ENCODE assay signal across 27 cellular contexts in the genomic region with DNA sequence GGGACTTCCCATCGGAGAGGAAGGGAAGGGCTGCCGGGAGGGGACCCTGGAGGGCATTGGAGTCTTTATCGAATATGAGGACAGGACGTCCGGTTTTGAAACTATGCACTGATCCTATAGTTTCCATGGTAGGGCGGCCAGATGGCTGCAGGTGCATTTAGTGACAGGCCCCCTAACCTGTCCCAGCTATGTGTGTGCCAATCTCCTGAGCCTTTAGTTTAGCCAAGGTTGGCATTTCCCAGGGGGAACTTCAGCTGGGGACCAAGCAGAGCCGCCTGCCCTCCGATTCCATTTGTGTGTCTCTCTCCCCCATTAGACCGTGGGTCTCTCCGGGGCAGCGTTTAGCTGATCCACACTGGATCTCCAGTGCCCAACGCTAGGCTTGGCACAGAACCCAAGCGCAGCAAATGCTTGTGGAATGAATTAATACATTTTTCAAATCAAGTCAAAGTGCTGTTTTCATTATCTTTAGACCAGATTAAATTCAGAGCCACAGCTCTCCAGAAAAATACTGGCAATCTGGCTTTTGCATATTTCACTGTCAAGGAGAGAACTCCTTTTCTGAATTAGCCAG. TPM values are rescaled to one million over a fixed set of nuclear protein-coding genes. Genes with fewer than 3 reads are reported as not detected.
DNase-seq lines count a peak whose midpoint lies in the region; ATAC-seq, FAIRE-seq and TF ChIP-seq lines count a peak whose summit lies in the region.
"Had no signal": no experiment of that assay in that cellular context is flagged by ENCODE, and none has a peak within 500 bp of the region (broad histone marks: within the 10 kb centered on the region; RNA-seq: fewer than 3 reads in every experiment).

No MANE protein-coding gene starts in this region.

- H4K8ac ChIP-seq in mesendoderm (ENCODE audit: low read depth, low read length): no peak overlapping the region

- no peak overlapping the region for H2BK5ac ChIP-seq in mesendoderm (ENCODE audit: low read length)

- no peak overlapping the region for H3K23ac ChIP-seq in mesendoderm (ENCODE audit: low read length)

- no peak overlapping the region for H3K4me3 Mint-ChIP-seq in chondrocyte (ENCODE audit: unreplicated experiment)
- H3K4me3 Mint-ChIP-seq in Calu3 (ENCODE audit: low read depth, unreplicated experiment): no peak overlapping the region
- H3K4me3 Mint-ChIP-seq in progenitor cell of endocrine pancreas (ENCODE audit: low read depth): no peak overlapping the region
- H3K4me3 Mint-ChIP-seq: activated CD4-positive, alpha-beta T cell treated with anti-CD3 and anti-CD28 coated beads, Interleukin-2, amount 10 ng/mL, durations not matched to agents 7 days and 5 days; T-helper 1 cell treated with Interleukin-12 subunit alpha and Interleukin-12 subunit beta and Interleukin-4 antibody, amounts not matched to agents 30 μg/mL and 1 μg/mL, for 36 hours had no signal

- peak; percentile 7; the same call in 2 of the 3 replicates for ATAC-seq in HepG2

- H3K9ac ChIP-seq in HepG2 (ENCODE audit: insufficient read depth, low read depth, low read length) (no peak overlapping the region), subcutaneous abdominal adipose tissue (ENCODE audit: low read length in 5 of 5) (no peak overlapping the region), mesendoderm (ENCODE audit: low read length) (no peak overlapping the region)

- TF ChIP-seq EP300 in HepG2 (IDR thresholded peaks at IDR 0.05; ENCODE audit: low read depth in 2 of 2, low read length in 2 of 2): no peak
- no peak for TF ChIP-seq EP300 in HepG2 (CRISPR knock-in tag; IDR thresholded peaks at IDR 0.05; ENCODE audit: borderline replicate concordance)

- POLR2A ChIA-PET in HepG2 (lab: Yijun Ruan, JAX): interaction anchor here (2.6 kb wide), 1 partner anchor 10 kb away, joined by 25 read pairs; no protein-coding TSS in a partner anchor

- H3K4me2 ChIP-seq in HepG2 (ENCODE audit: low read depth, low read length): peak overlapping the region; percentile 62
- no peak overlapping the region for H3K4me2 ChIP-seq in mesendoderm (ENCODE audit: low read length)

- H3K79me1 ChIP-seq in mesendoderm (ENCODE audit: low read length): no peaks in the 10 kb centered on the region

- peaks cover 36% of the 10 kb centered on the region for H3K4me1 Mint-ChIP-seq in chondrocyte (ENCODE audit: low read depth)
- no peaks in the 10 kb centered on the region for H3K4me1 Mint-ChIP-seq in Calu3 (ENCODE audit: low read depth, unreplicated experiment)
- H3K4me1 Mint-ChIP-seq in progenitor cell of endocrine pancreas (ENCODE audit: low read depth): peaks cover 8% of the 10 kb centered on the region
- H3K4me1 Mint-ChIP-seq: activated CD4-positive, alpha-beta T cell treated with anti-CD3 and anti-CD28 coated beads, Interleukin-2, amount 10 ng/mL, durations not matched to agents 7 days and 5 days had no signal

- DNase-seq in AG10803 (ENCODE audit: low read depth): peak; percentile 63
- no peak for DNase-seq in chondrocyte (ENCODE audit: low spot score)
- no peak for DNase-seq in HepG2 (ENCODE audit: low spot score)
- DNase-seq in mesendoderm: no peak
- no peak for DNase-seq in Calu3
- no peak for DNase-seq in SK-N-DZ (ENCODE audit: low spot score)
- DNase-seq in progenitor cell of endocrine pancreas (ENCODE audit: low spot score, unreplicated experiment): no peak
- DNase-seq: ACHN; activated CD4-positive, alpha-beta T cell treated with anti-CD3 and anti-CD28 coated beads, Interleukin-2, amount 10 ng/mL, durations not matched to agents 7 days and 5 days; activated CD8-positive, alpha-beta memory T cell treated with anti-CD3 and anti-CD28 coated beads, Interleukin-2, amount 50 U/mL, for 4 hours; activated effector memory CD4-positive, alpha-beta T cell treated with Interleukin-2 at 50 U/mL for 16 hours; DMS 273 treated with DMSO at 0.1 percent for 48 hours; effector CD4-positive, alpha-beta T cell; GDM1; H7; NCI-H1417 treated with DMSO at 0.1 percent for 48 hours; SHP77 treated with DMSO at 0.1 percent for 48 hours; stimulated activated CD4-positive, alpha-beta T cell treated with anti-CD3 and anti-CD28 coated beads, Interleukin-15, amount 100 ng/mL, for 24 hours had no signal

- in situ Hi-C loops in HepG2 (cut with HindIII; ENCODE audit: extremely low pct_ligation_motif_present, low pct_unique_long_range_greater_than_20kb): no loop called here

- no peaks in the 10 kb centered on the region for H4K20me1 ChIP-seq in HepG2 (ENCODE audit: insufficient read depth, low read length)

- intact Hi-C loops in HepG2 (cut with micrococcal nuclease; ENCODE audit: unreplicated experiment): no loop called here
- intact Hi-C loops in Calu3 (cut with micrococcal nuclease; ENCODE audit: unreplicated experiment): no loop called here

- H3K36me3 ChIP-seq in HepG2 (replicated peaks in 1 of 2; ENCODE audit: control insufficient read depth in 1 of 2, insufficient read depth in 2 of 2, low read length in 2 of 2) (no peaks in the 10 kb centered on the region), subcutaneous abdominal adipose tissue (ENCODE audit: control insufficient read depth in 5 of 5, insufficient read depth in 5 of 5, low read length in 5 of 5) (no peaks in the 10 kb centered on the region), mesendoderm (ENCODE audit: control insufficient read depth, insufficient read depth, low read length) (no peaks in the 10 kb centered on the region)
- H3K36me3 ChIP-seq: adrenal gland, cardiac muscle cell had no signal

- H3K18ac ChIP-seq in mesendoderm (ENCODE audit: low read length): no peak overlapping the region

- no peak overlapping the region for H3K56ac ChIP-seq in mesendoderm (ENCODE audit: low read length)

- H3K27ac ChIP-seq in HepG2 (ENCODE audit: extremely low read length, insufficient read depth, low read length) (no peak overlapping the region), subcutaneous abdominal adipose tissue (ENCODE audit: low read depth, low read length) (peak overlapping the region; percentile 62), mesendoderm (ENCODE audit: low read depth, low read length) (no peak overlapping the region)
- H3K27ac ChIP-seq: C4-2B, cardiac muscle cell had no signal

- no TSS peak for BruUV-seq in HepG2 (replicated peaks; lab: Mats Ljungman, UMichigan)
- BruUV-seq in Calu3 (replicated peaks; lab: Mats Ljungman, UMichigan): no TSS peak

- H4K5ac ChIP-seq in mesendoderm (ENCODE audit: low read length): no peak overlapping the region

- no peaks in the 10 kb centered on the region for H3K9me3 ChIP-seq in HepG2 (ENCODE audit: low read length)
- H3K9me3 ChIP-seq in subcutaneous abdominal adipose tissue (ENCODE audit: control insufficient read depth in 5 of 5, low read length in 5 of 5): no peaks in the 10 kb centered on the region
- H3K9me3 ChIP-seq: adrenal gland had no signal

- no peaks in the 10 kb centered on the region for H3K27me3 Mint-ChIP-seq in chondrocyte (ENCODE audit: low read depth)
- H3K27me3 Mint-ChIP-seq in Calu3 (ENCODE audit: unreplicated experiment): peaks cover 40% of the 10 kb centered on the region
- peaks cover 25% of the 10 kb centered on the region for H3K27me3 Mint-ChIP-seq in progenitor cell of endocrine pancreas

- no peak for TF ChIP-seq POLR2A in HepG2 (IDR thresholded peaks at IDR 0.05; ENCODE audit: insufficient read depth in 1 of 2, low read depth in 2 of 2, low read length in 2 of 2)

- H3K9me3 Mint-ChIP-seq in chondrocyte (ENCODE audit: low read depth) (no peaks in the 10 kb centered on the region), Calu3 (ENCODE audit: low read depth, unreplicated experiment) (no peaks in the 10 kb centered on the region), progenitor cell of endocrine pancreas (ENCODE audit: low read depth) (no peaks in the 10 kb centered on the region)
- H3K9me3 Mint-ChIP-seq: activated CD4-positive, alpha-beta T cell treated with anti-CD3 and anti-CD28 coated beads, Interleukin-2, amount 10 ng/mL, durations not matched to agents 7 days and 5 days; T-helper 1 cell treated with Interleukin-12 subunit alpha and Interleukin-12 subunit beta and Interleukin-4 antibody, amounts not matched to agents 30 μg/mL and 1 μg/mL, for 36 hours; type B pancreatic cell had no signal

- H3K4ac ChIP-seq in mesendoderm (ENCODE audit: low read depth, low read length): no peak overlapping the region

- no peak overlapping the region for H2BK15ac ChIP-seq in mesendoderm (replicated peaks; ENCODE audit: low read depth)

- WGBS in HepG2 (ENCODE audit: low lambda C conversion rate): 15% methylated on average over 12 of the region's 13 CpGs
- WGBS in mesendoderm (ENCODE audit: extremely low coverage, insufficient coverage, low lambda C conversion rate): no CpG with 5 or more reads among the region's 13 CpGs

- H2AK5ac ChIP-seq in mesendoderm (ENCODE audit: low read length): no peak overlapping the region

- TF ChIP-seq RAD21 in HepG2 (CRISPR knock-in tag; IDR thresholded peaks at IDR 0.05): no peak

- CTCF ChIA-PET in HepG2 (lab: Yijun Ruan, JAX; ENCODE audit: low intra/inter-chr PET ratio, low total read pairs): no interaction called here
- CTCF ChIA-PET in Calu3 (lab: Charles Lee): no interaction called here

- H3K79me2 ChIP-seq in HepG2 (ENCODE audit: insufficient read depth, low read length) (no peaks in the 10 kb centered on the region), mesendoderm (ENCODE audit: control insufficient read depth, insufficient read depth, low read length) (no peaks in the 10 kb centered on the region)

- H3K4me3 ChIP-seq in AG10803 (ENCODE audit: low read length): no peak overlapping the region
- H3K4me3 ChIP-seq in HepG2 (replicated peaks in 1 of 3; ENCODE audit: insufficient read depth in 1 of 3, low read depth in 2 of 3, low read length in 3 of 3): no peak overlapping the region; a peak in 1 of 6 replicates
- peak overlapping the region in 3 of 5 donors; percentile 8 to 27 (median 13) for H3K4me3 ChIP-seq in subcutaneous abdominal adipose tissue (ENCODE audit: low read depth in 1 of 5, low read length in 5 of 5)
- H3K4me3 ChIP-seq in mesendoderm (ENCODE audit: low read length): no peak overlapping the region
- H3K4me3 ChIP-seq: adrenal gland, cardiac muscle cell had no signal

- H3K27me3 ChIP-seq in HepG2 (ENCODE audit: control insufficient read depth in 1 of 2, insufficient read depth in 2 of 2, low read length in 2 of 2) (peaks cover 0 to 11% of the 10 kb centered on the region in 2 experiments; a peak in 2 of 5 replicates), subcutaneous abdominal adipose tissue (ENCODE audit: control insufficient read depth in 5 of 5, insufficient read depth in 4 of 5, low read length in 5 of 5) (peaks cover 0 to 3% (median 0%) of the 10 kb centered on the region in 5 donors), mesendoderm (ENCODE audit: insufficient read depth, low read length, poor library complexity) (no peaks in the 10 kb centered on the region)

- no peak for FAIRE-seq in HepG2 (lab: Jason Lieb, UNC)

- H3K27ac Mint-ChIP-seq in chondrocyte (ENCODE audit: unreplicated experiment): peak overlapping the region; percentile 80
- no peak overlapping the region for H3K27ac Mint-ChIP-seq in Calu3 (ENCODE audit: unreplicated experiment)
- no peak overlapping the region for H3K27ac Mint-ChIP-seq in progenitor cell of endocrine pancreas
- H3K27ac Mint-ChIP-seq: activated CD4-positive, alpha-beta T cell treated with anti-CD3 and anti-CD28 coated beads, Interleukin-2, amount 10 ng/mL, durations not matched to agents 7 days and 5 days; T-helper 1 cell treated with Interleukin-12 subunit alpha and Interleukin-12 subunit beta and Interleukin-4 antibody, amounts not matched to agents 30 μg/mL and 1 μg/mL, for 36 hours; type B pancreatic cell had no signal

- TF ChIP-seq CTCF in AG10803 (conservative IDR thresholded peaks at IDR 0.05; ENCODE audit: low read length): no peak
- no peak for TF ChIP-seq CTCF in chondrocyte (IDR thresholded peaks at IDR 0.05)
- no peak for TF ChIP-seq CTCF in HepG2 (CRISPR knock-in tag; IDR thresholded peaks at IDR 0.05)
- no peak for TF ChIP-seq CTCF in Calu3 (IDR thresholded peaks at IDR 0.05; ENCODE audit: unreplicated experiment)
- TF ChIP-seq CTCF in progenitor cell of endocrine pancreas (IDR thresholded peaks at IDR 0.05; ENCODE audit: unreplicated experiment): no peak

- no peak overlapping the region for H2AFZ ChIP-seq in HepG2 (ENCODE audit: low read length)

- no peaks in the 10 kb centered on the region for H3K36me3 Mint-ChIP-seq in chondrocyte (ENCODE audit: low read depth)
- H3K36me3 Mint-ChIP-seq in Calu3 (ENCODE audit: insufficient read depth, unreplicated experiment): no peaks in the 10 kb centered on the region
- H3K36me3 Mint-ChIP-seq in progenitor cell of endocrine pancreas (ENCODE audit: insufficient read depth): no peaks in the 10 kb centered on the region
- H3K36me3 Mint-ChIP-seq: type B pancreatic cell had no signal

- H2BK120ac ChIP-seq in mesendoderm (ENCODE audit: low read depth, low read length): no peak overlapping the region

- peaks cover 29% of the 10 kb centered on the region for H3K4me1 ChIP-seq in HepG2 (ENCODE audit: insufficient read depth, low read length)
- H3K4me1 ChIP-seq in subcutaneous abdominal adipose tissue (ENCODE audit: control insufficient read depth in 5 of 5, insufficient read depth in 5 of 5, low read length in 5 of 5): peaks cover 19 to 51% (median 38%) of the 10 kb centered on the region in 5 donors
- no peaks in the 10 kb centered on the region for H3K4me1 ChIP-seq in mesendoderm (ENCODE audit: control insufficient read depth, low read depth, low read length)

RNA-seq across cellular contexts. Expression of a gene that starts 19.9 kb away (rescaled TPM):
- total RNA-seq in chondrocyte (0.25 TPM in 1 of 3 replicates, not detected in the others), HepG2 (2016; rRNA removed; fragmentation: Illumina TruSeq; extraction: Trizol) (not detected in 2 replicates), Calu3 (2022) (0.59 and 1.2 TPM in 2 replicates), progenitor cell of endocrine pancreas (not detected in 2 replicates)
- total RNA-seq in HepG2 (2016; cell fraction: cytosol; rRNA removed; fragmentation: Illumina TruSeq; extraction: Trizol; ENCODE audit: low read depth): not detected in 2 replicates
- total RNA-seq in HepG2 (2016; cell fraction: insoluble cytoplasmic fraction; rRNA removed; fragmentation: Illumina TruSeq; extraction: Trizol): not detected in 2 replicates
- not detected in 2 replicates for total RNA-seq in HepG2 (2016; cell fraction: membrane; rRNA removed; fragmentation: Illumina TruSeq; extraction: Trizol)
- total RNA-seq in HepG2 (2016; cell fraction: nucleus; rRNA removed; fragmentation: Illumina TruSeq; extraction: Trizol): not detected in 2 replicates
- not detected in 2 replicates for polyA plus RNA-seq in HepG2 (2011; rRNA removed)
- not detected in 2 replicates for polyA plus RNA-seq in HepG2 (2011; cell fraction: cytosol; rRNA removed)
- polyA plus RNA-seq in HepG2 (2011; cell fraction: nucleus; rRNA removed): not detected in 2 replicates
- not detected in 2 replicates for polyA plus RNA-seq in HepG2 (2012)
- not detected in 2 replicates for polyA plus RNA-seq in HepG2 (2016; cell fraction: cytosol; fragmentation: Illumina TruSeq; extraction: Trizol; ENCODE audit: low read depth)
- polyA plus RNA-seq in HepG2 (2016; cell fraction: insoluble cytoplasmic fraction; fragmentation: Illumina TruSeq; extraction: Trizol; ENCODE audit: low read depth): not detected in 2 replicates
- polyA plus RNA-seq in HepG2 (2016; cell fraction: membrane; fragmentation: Illumina TruSeq; extraction: Trizol; ENCODE audit: low read depth): not detected in 2 replicates
- polyA plus RNA-seq in HepG2 (2016; cell fraction: nucleus; fragmentation: Illumina TruSeq; extraction: Trizol; ENCODE audit: insufficient read depth, low read depth): not detected in 2 replicates
- 1.4 TPM in 1 of 2 replicates, not detected in the other for polyA minus RNA-seq in HepG2 (2011; rRNA and poly(A)+ RNA removed; ENCODE audit: low replicate concordance)
- polyA minus RNA-seq in HepG2 (2011; cell fraction: cytosol; rRNA and poly(A)+ RNA removed): not detected in 2 replicates
- not detected in 2 replicates for polyA minus RNA-seq in HepG2 (2011; cell fraction: nucleus; rRNA and poly(A)+ RNA removed)
- not detected for polyA plus RNA-seq in mesendoderm (2013, experiment 1 of 2)
- polyA plus RNA-seq in mesendoderm (2013, experiment 2 of 2): not detected
- not detected in 2 replicates for polyA plus RNA-seq in SK-N-DZ (2014; cell fraction: cytosol; rRNA removed)
- not detected in 2 replicates for polyA plus RNA-seq in SK-N-DZ (2014; cell fraction: nucleus; rRNA removed)
- total RNA-seq: activated CD4-positive, alpha-beta T cell treated with anti-CD3 and anti-CD28 coated beads, Interleukin-2, amount 10 ng/mL, durations not matched to agents 7 days and 5 days; adrenal gland; cardiac muscle cell; fibroblast of villous mesenchyme; H7; mononuclear cell; pulmonary artery endothelial cell had no signal
- polyA plus RNA-seq: cardiac muscle cell had no signal

RNA-seq across cellular contexts. Expression of a gene that starts 38.5 kb away (rescaled TPM):
- 0.51 to 1.7 TPM (median 0.99 TPM) in 3 replicates for total RNA-seq in chondrocyte
- 1.2 and 2.0 TPM in 2 replicates for total RNA-seq in HepG2 (2016; rRNA removed; fragmentation: Illumina TruSeq; extraction: Trizol)
- 0.88 and 1.1 TPM in 2 replicates for total RNA-seq in HepG2 (2016; cell fraction: cytosol; rRNA removed; fragmentation: Illumina TruSeq; extraction: Trizol; ENCODE audit: low read depth)
- total RNA-seq in HepG2 (2016; cell fraction: insoluble cytoplasmic fraction; rRNA removed; fragmentation: Illumina TruSeq; extraction: Trizol): 1.3 and 1.7 TPM in 2 replicates
- 0.77 and 1.5 TPM in 2 replicates for total RNA-seq in HepG2 (2016; cell fraction: membrane; rRNA removed; fragmentation: Illumina TruSeq; extraction: Trizol)
- total RNA-seq in HepG2 (2016; cell fraction: nucleus; rRNA removed; fragmentation: Illumina TruSeq; extraction: Trizol): 0.60 and 0.99 TPM in 2 replicates
- polyA plus RNA-seq in HepG2 (2011; rRNA removed): 3.0 and 3.6 TPM in 2 replicates
- 1.5 and 4.7 TPM in 2 replicates for polyA plus RNA-seq in HepG2 (2011; cell fraction: cytosol; rRNA removed)
- polyA plus RNA-seq in HepG2 (2011; cell fraction: nucleus; rRNA removed): 3.3 and 4.0 TPM in 2 replicates
- 1.8 and 2.3 TPM in 2 replicates for polyA plus RNA-seq in HepG2 (2012)
- 1.4 and 1.7 TPM in 2 replicates for polyA plus RNA-seq in HepG2 (2016; cell fraction: cytosol; fragmentation: Illumina TruSeq; extraction: Trizol; ENCODE audit: low read depth)
- 0.83 and 1.6 TPM in 2 replicates for polyA plus RNA-seq in HepG2 (2016; cell fraction: insoluble cytoplasmic fraction; fragmentation: Illumina TruSeq; extraction: Trizol; ENCODE audit: low read depth)
- polyA plus RNA-seq in HepG2 (2016; cell fraction: membrane; fragmentation: Illumina TruSeq; extraction: Trizol; ENCODE audit: low read depth): 0.92 and 1.7 TPM in 2 replicates
- 1.5 and 1.8 TPM in 2 replicates for polyA plus RNA-seq in HepG2 (2016; cell fraction: nucleus; fragmentation: Illumina TruSeq; extraction: Trizol; ENCODE audit: insufficient read depth, low read depth)
- 3.6 and 5.4 TPM in 2 replicates for polyA minus RNA-seq in HepG2 (2011; rRNA and poly(A)+ RNA removed; ENCODE audit: low replicate concordance)
- polyA minus RNA-seq in HepG2 (2011; cell fraction: cytosol; rRNA and poly(A)+ RNA removed): 0.69 and 0.70 TPM in 2 replicates
- 2.1 and 3.7 TPM in 2 replicates for polyA minus RNA-seq in HepG2 (2011; cell fraction: nucleus; rRNA and poly(A)+ RNA removed)
- polyA plus RNA-seq in mesendoderm (2013, experiment 1 of 2): 1.6 TPM
- polyA plus RNA-seq in mesendoderm (2013, experiment 2 of 2): 1.5 TPM
- 14.3 TPM in 2 replicates for total RNA-seq in Calu3 (2022)
- polyA plus RNA-seq in SK-N-DZ (2014; cell fraction: cytosol; rRNA removed): 0.33 and 0.61 TPM in 2 replicates
- 1.7 TPM in 1 of 2 replicates, not detected in the other for polyA plus RNA-seq in SK-N-DZ (2014; cell fraction: nucleus; rRNA removed)
- total RNA-seq in progenitor cell of endocrine pancreas: 13.3 and 13.5 TPM in 2 replicates
- total RNA-seq: mononuclear cell had no signal

RNA-seq across cellular contexts. Expression of a gene that starts 50.0 kb away (rescaled TPM):
- total RNA-seq in chondrocyte (0.35 to 0.80 TPM (median 0.51 TPM) in 3 replicates), HepG2 (2016; rRNA removed; fragmentation: Illumina TruSeq; extraction: Trizol) (9.4 and 28.2 TPM in 2 replicates), Calu3 (2022) (283 and 325 TPM in 2 replicates), progenitor cell of endocrine pancreas (172 and 183 TPM in 2 replicates)
- total RNA-seq in HepG2 (2016; cell fraction: cytosol; rRNA removed; fragmentation: Illumina TruSeq; extraction: Trizol; ENCODE audit: low read depth): 4.3 and 4.7 TPM in 2 replicates
- total RNA-seq in HepG2 (2016; cell fraction: insoluble cytoplasmic fraction; rRNA removed; fragmentation: Illumina TruSeq; extraction: Trizol): 9.9 and 28.5 TPM in 2 replicates
- 7.4 and 7.9 TPM in 2 replicates for total RNA-seq in HepG2 (2016; cell fraction: membrane; rRNA removed; fragmentation: Illumina TruSeq; extraction: Trizol)
- 24.8 and 28.9 TPM in 2 replicates for total RNA-seq in HepG2 (2016; cell fraction: nucleus; rRNA removed; fragmentation: Illumina TruSeq; extraction: Trizol)
- polyA plus RNA-seq in HepG2 (2011; rRNA removed): 35.7 and 47.4 TPM in 2 replicates
- 46.8 and 65.8 TPM in 2 replicates for polyA plus RNA-seq in HepG2 (2011; cell fraction: cytosol; rRNA removed)
- polyA plus RNA-seq in HepG2 (2011; cell fraction: nucleus; rRNA removed): 34.9 and 35.5 TPM in 2 replicates
- 16.0 and 29.2 TPM in 2 replicates for polyA plus RNA-seq in HepG2 (2012)
- polyA plus RNA-seq in HepG2 (2016; cell fraction: cytosol; fragmentation: Illumina TruSeq; extraction: Trizol; ENCODE audit: low read depth): 2.9 and 3.1 TPM in 2 replicates
- 8.7 and 9.9 TPM in 2 replicates for polyA plus RNA-seq in HepG2 (2016; cell fraction: insoluble cytoplasmic fraction; fragmentation: Illumina TruSeq; extraction: Trizol; ENCODE audit: low read depth)
- polyA plus RNA-seq in HepG2 (2016; cell fraction: membrane; fragmentation: Illumina TruSeq; extraction: Trizol; ENCODE audit: low read depth): 3.9 and 4.0 TPM in 2 replicates
- 34.6 and 39.8 TPM in 2 replicates for polyA plus RNA-seq in HepG2 (2016; cell fraction: nucleus; fragmentation: Illumina TruSeq; extraction: Trizol; ENCODE audit: insufficient read depth, low read depth)
- polyA minus RNA-seq in HepG2 (2011; rRNA and poly(A)+ RNA removed; ENCODE audit: low replicate concordance): 55.3 and 116 TPM in 2 replicates
- 39.1 and 50.4 TPM in 2 replicates for polyA minus RNA-seq in HepG2 (2011; cell fraction: cytosol; rRNA and poly(A)+ RNA removed)
- 8.5 and 9.7 TPM in 2 replicates for polyA minus RNA-seq in HepG2 (2011; cell fraction: nucleus; rRNA and poly(A)+ RNA removed)
- 12.6 TPM for polyA plus RNA-seq in mesendoderm (2013, experiment 1 of 2)
- polyA plus RNA-seq in mesendoderm (2013, experiment 2 of 2): 12.9 TPM
- polyA plus RNA-seq in SK-N-DZ (2014; cell fraction: cytosol; rRNA removed): 0.08 TPM in 1 of 2 replicates, not detected in the other
- not detected in 2 replicates for polyA plus RNA-seq in SK-N-DZ (2014; cell fraction: nucleus; rRNA removed)

Comparison
In these comparisons a context has a peak if more than half of its experiments do, and no peak if none do; other contexts are left out.
1. H3K4me3 ChIP-seq: peak in subcutaneous abdominal adipose tissue (3 of 5); none in AG10803 (single experiment), HepG2 (0 of 3) and mesendoderm (single experiment).